In genomic region chr13:26785845-26786630, GRCh38 we compare ENCODE assay signal across 9 cellular contexts. TPM values are rescaled to one million over a fixed set of nuclear protein-coding genes. Genes with fewer than 3 reads are reported as not detected.
DNase-seq lines count a peak whose midpoint lies in the region; TF ChIP-seq lines count a peak whose summit lies in the region.
"Had no signal": no experiment of that assay in that cellular context is flagged by ENCODE, and none has a peak within 500 bp of the region (broad histone marks: within the 10 kb centered on the region; RNA-seq: fewer than 3 reads in every experiment).

No MANE protein-coding gene starts in this region.

- no peaks in the 10 kb centered on the region for H3K36me3 Mint-ChIP-seq in HFFc6 (ENCODE audit: low read depth)
- no peaks in the 10 kb centered on the region for H3K36me3 Mint-ChIP-seq in brain
- H3K36me3 Mint-ChIP-seq in neural progenitor cell = no peaks in the 10 kb centered on the region

- H3K27ac Mint-ChIP-seq in HFFc6 = no peak overlapping the region
- H3K27ac Mint-ChIP-seq in brain = peak overlapping the region in 2 of 5 experiments; percentile 7 to 68
- no peak overlapping the region for H3K27ac Mint-ChIP-seq in neural progenitor cell

- H3K4me3 Mint-ChIP-seq in HFFc6 = peak overlapping the region; percentile 44
- H3K4me3 Mint-ChIP-seq in brain = peak overlapping the region in 4 of 5 experiments; percentile 62 to 70 (median 66)
- H3K4me3 Mint-ChIP-seq in neural progenitor cell = peak overlapping the region; percentile 35

- H3K36me3 ChIP-seq in BLaER1 (no peaks in the 10 kb centered on the region), neural progenitor cell (no peaks in the 10 kb centered on the region), WERI-Rb-1 (no peaks in the 10 kb centered on the region)

- peaks cover 24% of the 10 kb centered on the region for H3K4me1 ChIP-seq in BLaER1
- H3K4me1 ChIP-seq in neural progenitor cell = peaks cover 9% of the 10 kb centered on the region

- H3K9me3 Mint-ChIP-seq in HFFc6 (no peaks in the 10 kb centered on the region; the same call in 1 of the 2 replicates), brain (peaks cover 5 to 14% (median 12%) of the 10 kb centered on the region in 5 experiments), neural progenitor cell (peaks cover 3% of the 10 kb centered on the region)

- H3K27ac ChIP-seq in BLaER1 (peak overlapping the region; percentile 61), neural progenitor cell (no peak overlapping the region), WERI-Rb-1 (no peak overlapping the region)

- TF ChIP-seq CTCF in HFFc6 (IDR thresholded peaks at IDR 0.05) = no peak
- TF ChIP-seq CTCF in brain (conservative IDR thresholded peaks at IDR 0.05) = no peak
- no peak for TF ChIP-seq CTCF in neural progenitor cell (IDR thresholded peaks at IDR 0.05)
- TF ChIP-seq CTCF in WERI-Rb-1 (IDR thresholded peaks at IDR 0.05; ENCODE audit: low read depth, low read length) = no peak

- peaks cover 9% of the 10 kb centered on the region; the same call in 1 of the 2 replicates for H3K4me1 Mint-ChIP-seq in HFFc6 (ENCODE audit: low read depth)
- H3K4me1 Mint-ChIP-seq in brain = peaks cover 24% of the 10 kb centered on the region
- peaks cover 6% of the 10 kb centered on the region for H3K4me1 Mint-ChIP-seq in neural progenitor cell

- peak overlapping the region; percentile 89 for H3K4me2 ChIP-seq in BLaER1
- peak overlapping the region; percentile 74 for H3K4me2 ChIP-seq in neural progenitor cell

- H4K20me1 ChIP-seq in BLaER1 (no peaks in the 10 kb centered on the region), neural progenitor cell (ENCODE audit: low read depth) (no peaks in the 10 kb centered on the region)

- H3K9ac ChIP-seq in BLaER1 = peak overlapping the region; percentile 63; the same call in 1 of the 2 replicates
- H3K9ac ChIP-seq in neural progenitor cell = no peak overlapping the region

- peak overlapping the region; percentile 97 for H2AFZ ChIP-seq in neural progenitor cell (replicated peaks)

- peak overlapping the region; percentile 60 for H3K4me3 ChIP-seq in BLaER1
- H3K4me3 ChIP-seq in neural progenitor cell = peak overlapping the region; percentile 44
- no peak overlapping the region for H3K4me3 ChIP-seq in WERI-Rb-1 (ENCODE audit: low read depth, low read length)

- H3K27me3 Mint-ChIP-seq in HFFc6 (ENCODE audit: insufficient read depth) (peaks cover 16% of the 10 kb centered on the region), brain (peaks cover 16% of the 10 kb centered on the region), neural progenitor cell (ENCODE audit: insufficient read depth, low read depth) (peaks cover 14% of the 10 kb centered on the region)

- no peaks in the 10 kb centered on the region for H3K9me3 ChIP-seq in BLaER1
- peaks cover 3% of the 10 kb centered on the region for H3K9me3 ChIP-seq in neural progenitor cell (ENCODE audit: low read depth)
- H3K9me3 ChIP-seq in WERI-Rb-1 (ENCODE audit: severe bottlenecking) = no peaks in the 10 kb centered on the region

- H3K27me3 ChIP-seq in BLaER1 (no peaks in the 10 kb centered on the region), neural progenitor cell (peaks cover 4% of the 10 kb centered on the region), WERI-Rb-1 (ENCODE audit: insufficient read depth, low read depth, severe bottlenecking) (no peaks in the 10 kb centered on the region)

- no peaks in the 10 kb centered on the region for H3K79me2 ChIP-seq in neural progenitor cell (ENCODE audit: low read depth)

- no peak for DNase-seq in HFFc6
- DNase-seq in SK-N-DZ (ENCODE audit: low spot score) = peak; percentile 6
- peak; percentile 30 for DNase-seq in neural progenitor cell (ENCODE audit: low spot score)
- no peak for DNase-seq in NCI-H510A (lab: John Stamatoyannopoulos, UW)
- no peak for DNase-seq in NCI-H524 treated with DMSO at 0.1 percent for 48 hours (lab: John Stamatoyannopoulos, UW)
- no peak for DNase-seq in WERI-Rb-1

- H3F3A ChIP-seq in neural progenitor cell (ENCODE audit: low read depth) = no peaks in the 10 kb centered on the region

RNA-seq across cellular contexts. Expression of gene GPR12, which starts 25.5 kb away (rescaled TPM):
- not detected for total RNA-seq in HFFc6 (2021; fragmentation: NEBNext Ultra II Directional; extraction: Animal tissue kit (Norgen Biotek cat#: 25700))
- 1.1 and 1.5 TPM in 2 replicates for polyA plus RNA-seq in SK-N-DZ (2014; cell fraction: cytosol; rRNA removed)
- 1.1 and 2.0 TPM in 2 replicates for polyA plus RNA-seq in SK-N-DZ (2014; cell fraction: nucleus; rRNA removed)
- polyA plus RNA-seq in brain (ENCODE audit: insufficient read depth, low read depth, low replicate concordance) = 1.6 TPM
- not detected in 2 replicates for total RNA-seq in neural progenitor cell (ENCODE audit: low replicate concordance)
- total RNA-seq: bronchial epithelial cell had no signal

Comparison
In these comparisons a context has a peak if more than half of its experiments do, and no peak if none do; other contexts are left out.
1. DNase-seq: peak in SK-N-DZ (single experiment) and neural progenitor cell (single experiment); none in HFFc6 (single experiment), NCI-H510A (single experiment), NCI-H524 treated with DMSO at 0.1 percent for 48 hours (single experiment) and WERI-Rb-1 (single experiment).
2. Peak in every context shown above with its lines, with median percentiles within 50 percentile points of each other: H3K4me3 Mint-ChIP-seq.